In the genomic region with DNA sequence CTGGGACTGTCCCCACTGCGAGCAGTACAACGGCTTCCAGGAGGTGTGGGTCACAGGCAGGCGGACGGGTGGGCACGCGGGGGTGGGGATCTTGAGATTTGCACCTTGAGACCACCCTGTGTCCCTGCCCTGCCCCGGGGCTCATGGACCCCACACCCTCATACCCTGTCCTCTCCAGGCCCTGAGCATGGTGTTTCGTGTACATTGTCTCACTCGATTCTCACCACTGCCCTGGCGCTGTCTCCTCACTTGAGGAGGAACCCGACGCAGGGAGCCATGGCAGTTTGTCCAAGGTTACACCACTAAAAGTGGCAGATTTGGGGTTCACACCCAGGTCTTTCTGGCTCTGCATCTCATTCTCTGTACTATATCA, we compare ENCODE assay signal across 21 cellular contexts. TPM values are rescaled to one million over a fixed set of nuclear protein-coding genes. Genes with fewer than 3 reads are reported as not detected.
DNase-seq lines count a peak whose midpoint lies in the region; ATAC-seq and TF ChIP-seq lines count a peak whose summit lies in the region.
"Had no signal": no experiment of that assay in that cellular context is flagged by ENCODE, and none has a peak within 500 bp of the region (broad histone marks: within the 10 kb centered on the region; RNA-seq: fewer than 3 reads in every experiment).

No MANE protein-coding gene starts in this region.

- H3K36me3 Mint-ChIP-seq in natural killer cell treated with Interleukin-12 subunit alpha and Interleukin-12 subunit beta and Interleukin-15 and Interleukin-18, amount 100 ng/mL, for 72 hours: no peaks in the 10 kb centered on the region
- H3K36me3 Mint-ChIP-seq in natural killer cell: no peaks in the 10 kb centered on the region
- no peaks in the 10 kb centered on the region for H3K36me3 Mint-ChIP-seq in neural crest cell (ENCODE audit: low read depth)

- H3K4me3 ChIP-seq in WERI-Rb-1 (ENCODE audit: low read depth, low read length): no peak overlapping the region
- H3K4me3 ChIP-seq: A549, GM12878, GM23248 had no signal

- peaks cover 70% of the 10 kb centered on the region for H3K36me3 ChIP-seq in WERI-Rb-1

- no peak for TF ChIP-seq CTCF in natural killer cell (IDR thresholded peaks at IDR 0.05)
- no peak for TF ChIP-seq CTCF in WERI-Rb-1 (IDR thresholded peaks at IDR 0.05; ENCODE audit: low read depth, low read length)
- TF ChIP-seq CTCF in neural crest cell (conservative IDR thresholded peaks at IDR 0.05): no peak

- no peak overlapping the region for H3K27ac Mint-ChIP-seq in natural killer cell treated with Interleukin-12 subunit alpha and Interleukin-12 subunit beta and Interleukin-15 and Interleukin-18, amount 100 ng/mL, for 72 hours
- H3K27ac Mint-ChIP-seq in natural killer cell (no peak overlapping the region), neural crest cell (ENCODE audit: unreplicated experiment) (peak overlapping the region; percentile 57)

- intact Hi-C loops in natural killer cell (cut with micrococcal nuclease): no loop called here

- ATAC-seq in natural killer cell treated with Interleukin-12 subunit alpha and Interleukin-12 subunit beta and Interleukin-15 and Interleukin-18, amount 100 ng/mL, for 72 hours: no peak
- no peak for ATAC-seq in natural killer cell
- ATAC-seq in HG02571 (IDR thresholded peaks at IDR 0.05; ENCODE audit: unreplicated experiment): no peak
- no peak for ATAC-seq in GM21526 (IDR thresholded peaks at IDR 0.05; ENCODE audit: low FRiP score, unreplicated experiment)
- ATAC-seq: A549, GM12878 had no signal

- H3K4me3 Mint-ChIP-seq in natural killer cell treated with Interleukin-12 subunit alpha and Interleukin-12 subunit beta and Interleukin-15 and Interleukin-18, amount 100 ng/mL, for 72 hours: no peak overlapping the region
- no peak overlapping the region for H3K4me3 Mint-ChIP-seq in natural killer cell
- H3K4me3 Mint-ChIP-seq in neural crest cell: no peak overlapping the region
- H3K4me3 Mint-ChIP-seq: CD4-positive, alpha-beta memory T cell had no signal

- peak; percentile 38 for DNase-seq in natural killer cell treated with Interleukin-12 subunit alpha and Interleukin-12 subunit beta and Interleukin-15 and Interleukin-18, amount 100 ng/mL, for 72 hours (ENCODE audit: low spot score)
- DNase-seq in natural killer cell (no peak), WERI-Rb-1 (no peak), neural crest cell (ENCODE audit: low read depth, low spot score) (no peak), putamen (ENCODE audit: low spot score) (no peak)
- DNase-seq: Caco-2; CD4-positive, alpha-beta memory T cell; DMS 273 treated with DMSO at 0.1 percent for 48 hours; DND-41; HCEC 1CT; IMR-90; MV-4-11; NCI-H2029 treated with DMSO at 0.1 percent for 48 hours; NCI-H446; NCI-H526; SHP77 had no signal

- peaks cover under 1 to 5% of the 10 kb centered on the region in 2 donors for H3K4me1 Mint-ChIP-seq in natural killer cell treated with Interleukin-12 subunit alpha and Interleukin-12 subunit beta and Interleukin-15 and Interleukin-18, amount 100 ng/mL, for 72 hours (ENCODE audit: low read depth in 2 of 2)
- peaks cover 0 to 15% of the 10 kb centered on the region in 2 donors for H3K4me1 Mint-ChIP-seq in natural killer cell
- H3K4me1 Mint-ChIP-seq in neural crest cell: peaks cover 27% of the 10 kb centered on the region

- no peaks in the 10 kb centered on the region for H3K9me3 Mint-ChIP-seq in natural killer cell treated with Interleukin-12 subunit alpha and Interleukin-12 subunit beta and Interleukin-15 and Interleukin-18, amount 100 ng/mL, for 72 hours
- H3K9me3 Mint-ChIP-seq in natural killer cell (no peaks in the 10 kb centered on the region), neural crest cell (no peaks in the 10 kb centered on the region)
- H3K9me3 Mint-ChIP-seq: CD4-positive, alpha-beta memory T cell had no signal

- peak overlapping the region; percentile 94 for H3K27ac ChIP-seq in WERI-Rb-1
- H3K27ac ChIP-seq: A549, GM23248 had no signal

- H3K27me3 Mint-ChIP-seq in natural killer cell treated with Interleukin-12 subunit alpha and Interleukin-12 subunit beta and Interleukin-15 and Interleukin-18, amount 100 ng/mL, for 72 hours: no peaks in the 10 kb centered on the region
- H3K27me3 Mint-ChIP-seq in natural killer cell (ENCODE audit: low read depth in 2 of 2) (no peaks in the 10 kb centered on the region), neural crest cell (ENCODE audit: low read depth) (no peaks in the 10 kb centered on the region)
- H3K27me3 Mint-ChIP-seq: CD4-positive, alpha-beta memory T cell had no signal

- H3K9me3 ChIP-seq in WERI-Rb-1 (ENCODE audit: severe bottlenecking): no peaks in the 10 kb centered on the region
- H3K9me3 ChIP-seq: A549, Caco-2 had no signal

- no peaks in the 10 kb centered on the region for H3K27me3 ChIP-seq in WERI-Rb-1 (ENCODE audit: insufficient read depth, low read depth, severe bottlenecking)

RNA-seq across cellular contexts. Expression of a gene that starts 7.2 kb away (rescaled TPM):
- total RNA-seq in natural killer cell treated with Interleukin-12 subunit alpha and Interleukin-12 subunit beta and Interleukin-15 and Interleukin-18, amount 100 ng/mL, for 72 hours: 10 to 100 TPM; 16.5 to 51.0 TPM
- total RNA-seq in natural killer cell (10 to 100 TPM in 1 of 3 donors, 1 to 10 TPM in 2; 7.3 to 10.2 (median 8.8) TPM), neural crest cell (40.7 and 41.4 TPM in 2 replicates)

RNA-seq across cellular contexts. Expression of a gene that starts 55.6 kb away (rescaled TPM):
- total RNA-seq in natural killer cell treated with Interleukin-12 subunit alpha and Interleukin-12 subunit beta and Interleukin-15 and Interleukin-18, amount 100 ng/mL, for 72 hours: 100 to 1,000 TPM; 273 to 444 TPM
- total RNA-seq in natural killer cell (100 to 1,000 TPM; 171 to 240 (median 198) TPM), neural crest cell (1.2 and 1.9 TPM in 2 replicates)

RNA-seq across cellular contexts. Expression of a gene that starts 56.7 kb away (rescaled TPM):
- 10 to 100 TPM in 1 of 2 donors, 1 to 10 TPM in 1; 7.1 to 13.6 TPM for total RNA-seq in natural killer cell treated with Interleukin-12 subunit alpha and Interleukin-12 subunit beta and Interleukin-15 and Interleukin-18, amount 100 ng/mL, for 72 hours
- total RNA-seq in natural killer cell (1 to 10 TPM; 7.0 to 9.0 (median 7.6) TPM), neural crest cell (13.3 and 13.5 TPM in 2 replicates)

Comparison
In these comparisons a context has a peak if more than half of its experiments do, and no peak if none do; other contexts are left out.
1. RNA of a gene that starts 55.6 kb away (total RNA-seq): 273 to 444 TPM in natural killer cell treated with Interleukin-12 subunit alpha and Interleukin-12 subunit beta and Interleukin-15 and Interleukin-18, amount 100 ng/mL, for 72 hours and 171 to 240 TPM in natural killer cell; 1.2 to 1.9 TPM in neural crest cell; every median in the first group is over 10 times any median in the second.